In genomic region chr7:103347507-103348267, GRCh38 we compare ENCODE assay signal across 8 cellular contexts. TPM values are rescaled to one million over a fixed set of nuclear protein-coding genes. Genes with fewer than 3 reads are reported as not detected.
DNase-seq lines count a peak whose midpoint lies in the region; ATAC-seq and TF ChIP-seq lines count a peak whose summit lies in the region.

PSMC2 (plus strand) TSS chr7:103347643; CDS start chr7:103347712, 69 bp downstream.

- peaks cover 0 to 31% (median 3%) of the 10 kb centered on the region in 4 donors for H3K4me1 ChIP-seq in Peyer's patch
- peaks cover 59 to 82% (median 68%) of the 10 kb centered on the region in 4 donors for H3K4me1 ChIP-seq in esophagus muscularis mucosa
- peaks cover 11 to 60% of the 10 kb centered on the region in 2 donors for H3K4me1 ChIP-seq in muscle layer of duodenum (ENCODE audit: control insufficient read depth in 1 of 2, insufficient read depth in 2 of 2, low read length in 2 of 2)

- peak; percentile 72 for ATAC-seq in GM21825 (IDR thresholded peaks at IDR 0.05; ENCODE audit: unreplicated experiment)

- DNase-seq in DMS79 treated with DMSO at 0.1 percent for 48 hours (lab: John Stamatoyannopoulos, UW): peak; percentile 85
- DNase-seq in Peyer's patch: peak; percentile 63 to 92 (median 76)
- peak; percentile 88 for DNase-seq in activated T-cell treated with anti-CD3 and anti-CD28 coated beads, Interleukin-2, amount 50 U/mL, for 48 hours
- no peak for DNase-seq in esophagus muscularis mucosa (ENCODE audit: extremely low spot score)
- DNase-seq in stimulated activated CD8-positive, alpha-beta memory T cell treated with anti-CD3 and anti-CD28 coated beads, Interleukin-7, amount 100 ng/mL, for 24 hours (ENCODE audit: low read depth): peak; percentile 62

- H3K4me3 ChIP-seq in Peyer's patch (peak within 1 kb of the TSS; percentile 63 to 82 (median 74)), esophagus muscularis mucosa (peak within 1 kb of the TSS; percentile 66 to 85 (median 76)), muscle layer of duodenum (ENCODE audit: low read depth in 1 of 2, low read length in 2 of 2) (peak within 1 kb of the TSS; percentile 91)

- intact Hi-C loops in esophagus muscularis mucosa (cut with DNase I): loop anchor here (10.0 kb wide), 1 partner anchor 203 kb away; the partner anchor contains the start of gene NAPEPLD

- peak within 1 kb of the TSS; percentile 79 for H3K27ac ChIP-seq in KOPT-K1 (ENCODE audit: low read depth, low read length, poor library complexity, severe bottlenecking)
- H3K27ac ChIP-seq in Peyer's patch: peak within 1 kb of the TSS; percentile 78 to 88 (median 82)
- H3K27ac ChIP-seq in esophagus muscularis mucosa (replicated peaks in 1 of 4): peak within 1 kb of the TSS; percentile 83 to 91 (median 90)
- peak within 1 kb of the TSS; percentile 90 for H3K27ac ChIP-seq in muscle layer of duodenum (ENCODE audit: low read length)

- TF ChIP-seq EP300 in esophagus muscularis mucosa (IDR thresholded peaks at IDR 0.05): no peak

- H3K36me3 ChIP-seq in KOPT-K1 (ENCODE audit: insufficient read depth, low read length) (peaks cover 31% of the 10 kb centered on the region), Peyer's patch (peaks cover 0 to 13% (median 0%) of the 10 kb centered on the region in 3 donors), esophagus muscularis mucosa (peaks cover 0 to 13% (median 4%) of the 10 kb centered on the region in 4 donors), muscle layer of duodenum (ENCODE audit: control insufficient read depth in 1 of 2, insufficient read depth in 2 of 2, low read length in 2 of 2) (peaks cover 0 to 9% of the 10 kb centered on the region in 2 donors)

- TF ChIP-seq POLR2A in Peyer's patch (IDR thresholded peaks at IDR 0.05): peak; percentile 24 to 35
- TF ChIP-seq POLR2A in esophagus muscularis mucosa (IDR thresholded peaks at IDR 0.05; ENCODE audit: low read depth): peak; percentile 18

- H3K9me3 ChIP-seq in KOPT-K1 (ENCODE audit: insufficient read depth, low read length, poor library complexity, severe bottlenecking) (no peaks in the 10 kb centered on the region), Peyer's patch (no peaks in the 10 kb centered on the region), esophagus muscularis mucosa (no peaks in the 10 kb centered on the region), muscle layer of duodenum (ENCODE audit: control insufficient read depth in 1 of 2, low read length in 2 of 2) (no peaks in the 10 kb centered on the region)

- TF ChIP-seq CTCF in Peyer's patch (IDR thresholded peaks at IDR 0.05) (no peak), esophagus muscularis mucosa (IDR thresholded peaks at IDR 0.05) (no peak)

- WGBS in esophagus muscularis mucosa: under 1% methylated on average over 24 of the region's 25 CpGs

- H3K27me3 ChIP-seq in Peyer's patch (no peaks in the 10 kb centered on the region), esophagus muscularis mucosa (no peaks in the 10 kb centered on the region), muscle layer of duodenum (ENCODE audit: low read depth, low read length) (no peaks in the 10 kb centered on the region)

RNA-seq across cellular contexts. Expression of gene PSMC2, which starts in this region (rescaled TPM):
- total RNA-seq in Peyer's patch (10 to 100 TPM; 40.8 to 81.7 (median 63.3) TPM), esophagus muscularis mucosa (100 to 1,000 TPM; 108 to 129 (median 116) TPM)
